18 cellular contexts compared by ENCODE assay signal in the genomic region with DNA sequence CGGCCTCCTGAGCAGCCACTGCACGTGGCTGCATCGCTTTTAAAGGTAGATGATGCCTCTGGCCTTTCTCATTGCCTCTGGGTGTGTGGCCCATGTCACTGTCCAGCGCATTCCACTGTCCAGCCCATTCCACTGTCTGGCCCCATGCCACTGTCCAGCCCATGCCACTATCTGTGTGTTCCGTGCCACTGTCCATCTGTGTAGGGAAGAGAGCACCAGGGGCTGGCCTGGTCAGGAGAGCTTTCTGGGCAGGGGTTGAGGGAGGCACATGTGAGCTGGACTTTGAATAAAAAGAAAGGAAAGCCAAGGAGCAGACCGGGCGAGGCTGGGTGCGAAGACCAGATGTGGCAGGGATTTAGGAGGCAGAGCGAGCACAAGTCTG.
"Had no signal": no experiment of that assay in that cellular context is flagged by ENCODE, and none has a peak within 500 bp of the region (broad histone marks: within the 10 kb centered on the region; RNA-seq: fewer than 3 reads in every experiment).

No MANE protein-coding gene starts in this region.

- H3K36me3 ChIP-seq: brain microvascular endothelial cell, esophagus squamous epithelium, ovary, suprapubic skin had no signal

- ATAC-seq: activated CD4-positive, CD25-positive, alpha-beta regulatory T cell treated with anti-CD3 and anti-CD28 coated beads, Interleukin-2, amount 50 U/mL, for 24 hours; stimulated activated naive CD8-positive, alpha-beta T cell treated with anti-CD3 and anti-CD28 coated beads, Interleukin-15, Interleukin-2, amounts not matched to agents 100 U/mL and 50 U/mL, for 24 hours had no signal

- H3K27ac Mint-ChIP-seq: activated naive CD8-positive, alpha-beta T cell treated with anti-CD3 and anti-CD28 coated beads, Interleukin-2, amount 10 ng/mL, durations not matched to agents 7 days and 5 days; T-helper 2 cell treated with Interferon-gamma antibody and Interleukin-4, amounts not matched to agents 5 μg/mL and 100 μg/mL, for 36 hours had no signal

- H3K4me3 ChIP-seq: coronary artery, esophagus squamous epithelium, hepatocyte, ovary, suprapubic skin had no signal

- H3K27ac ChIP-seq: brain microvascular endothelial cell, coronary artery, esophagus squamous epithelium, hepatocyte, ovary, suprapubic skin had no signal

- H3K36me3 Mint-ChIP-seq: activated naive CD8-positive, alpha-beta T cell treated with anti-CD3 and anti-CD28 coated beads, Interleukin-2, amount 10 ng/mL, durations not matched to agents 7 days and 5 days had no signal

- H3K9me3 Mint-ChIP-seq: activated naive CD8-positive, alpha-beta T cell treated with anti-CD3 and anti-CD28 coated beads, Interleukin-2, amount 10 ng/mL, durations not matched to agents 7 days and 5 days; central memory CD8-positive, alpha-beta T cell; neural crest cell; T-helper 2 cell treated with Interferon-gamma antibody and Interleukin-4, amounts not matched to agents 5 μg/mL and 100 μg/mL, for 36 hours had no signal

- H3K4me1 Mint-ChIP-seq: activated naive CD8-positive, alpha-beta T cell treated with anti-CD3 and anti-CD28 coated beads, Interleukin-2, amount 10 ng/mL, durations not matched to agents 7 days and 5 days; central memory CD8-positive, alpha-beta T cell had no signal

- DNase-seq: activated naive CD4-positive, alpha-beta T cell; activated naive CD8-positive, alpha-beta T cell treated with anti-CD3 and anti-CD28 coated beads, Interleukin-2, amount 10 ng/mL, durations not matched to agents 7 days and 5 days; activated T-cell treated with anti-CD3 and anti-CD28 coated beads for 4 hours; brain microvascular endothelial cell; effector CD4-positive, alpha-beta T cell; esophagus squamous epithelium; midbrain; ovary; stimulated activated CD4-positive, alpha-beta T cell treated with anti-CD3 and anti-CD28 coated beads, Interleukin-4, amount 100 ng/mL, for 4 hours; stimulated activated CD8-positive, alpha-beta memory T cell treated with anti-CD3 and anti-CD28 coated beads, Interleukin-4, amount 100 ng/mL, for 48 hours; stimulated activated naive CD8-positive, alpha-beta T cell treated with anti-CD3 and anti-CD28 coated beads, Interleukin-15, Interleukin-2, amounts not matched to agents 100 U/mL and 50 U/mL, for 24 hours had no signal

- H3K9me3 ChIP-seq: esophagus squamous epithelium, ovary, suprapubic skin had no signal

- H3K27me3 ChIP-seq: brain microvascular endothelial cell, esophagus squamous epithelium, hepatocyte, ovary, suprapubic skin had no signal

- H3K4me3 Mint-ChIP-seq: activated naive CD8-positive, alpha-beta T cell treated with anti-CD3 and anti-CD28 coated beads, Interleukin-2, amount 10 ng/mL, durations not matched to agents 7 days and 5 days; central memory CD8-positive, alpha-beta T cell; neural crest cell; T-helper 2 cell treated with Interferon-gamma antibody and Interleukin-4, amounts not matched to agents 5 μg/mL and 100 μg/mL, for 36 hours had no signal
